ENCODE assay signal across 25 cellular contexts in genomic region chr11:119566299-119566698, GRCh38.
"Had no signal": no experiment of that assay in that cellular context is flagged by ENCODE, and none has a peak within 500 bp of the region (broad histone marks: within the 10 kb centered on the region; RNA-seq: fewer than 3 reads in every experiment).

No MANE protein-coding gene starts in this region.

- H3K27ac ChIP-seq: ascending aorta, Peyer's patch, RWPE1 had no signal

- DNase-seq: activated CD4-positive, alpha-beta T cell treated with anti-CD3 and anti-CD28 coated beads for 48 hours; activated CD4-positive, alpha-beta T cell treated with anti-CD3 and anti-CD28 coated beads, Interleukin-2, amount 50 U/mL, for 4 hours; activated CD4-positive, CD25-positive, alpha-beta regulatory T cell treated with anti-CD3 and anti-CD28 coated beads, Interleukin-2, amount 50 U/mL, for 72 hours; activated CD8-positive, alpha-beta memory T cell treated with anti-CD3 and anti-CD28 coated beads, Interleukin-2, amount 10 ng/mL, durations not matched to agents 7 days and 5 days; activated CD8-positive, alpha-beta T cell treated with anti-CD3 and anti-CD28 coated beads, Interleukin-2, amount 10 ng/mL, durations not matched to agents 7 days and 5 days; activated effector memory CD4-positive, alpha-beta T cell treated with anti-CD3 and anti-CD28 coated beads, Interleukin-2, amount 50 U/mL, for 16 hours; activated naive CD4-positive, alpha-beta T cell treated with Interleukin-2 at 50 U/mL for 16 hours; activated naive CD8-positive, alpha-beta T cell treated with anti-CD3 and anti-CD28 coated beads, Interleukin-2, amount 50 U/mL, for 24 hours; activated T-cell treated with anti-CD3 and anti-CD28 coated beads, Interleukin-2, amount 50 U/mL, for 4 hours; amniotic stem cell; IMR-90; Kasumi-1; KBM-7; NCI-H1105 treated with DMSO at 0.1 percent for 48 hours; NCI-H1436 treated with DMSO at 0.1 percent for 48 hours; NCI-H187; NCI-H2081; NCI-H446; NCI-H524; Peyer's patch; SHP77 treated with DMSO at 0.1 percent for 48 hours had no signal

- H3K9me3 ChIP-seq: Peyer's patch had no signal

- ATAC-seq: activated CD8-positive, alpha-beta memory T cell treated with anti-CD3 and anti-CD28 coated beads, Interleukin-2, amount 10 ng/mL, durations not matched to agents 7 days and 5 days; activated CD8-positive, alpha-beta T cell treated with anti-CD3 and anti-CD28 coated beads, Interleukin-2, amount 10 ng/mL, durations not matched to agents 7 days and 5 days; activated naive CD4-positive, alpha-beta T cell treated with anti-CD3 and anti-CD28 coated beads, Interleukin-2, amount 50 U/mL, for 72 hours; activated naive CD8-positive, alpha-beta T cell treated with anti-CD3 and anti-CD28 coated beads, Interleukin-2, amount 50 U/mL, for 24 hours; activated T-cell treated with anti-CD3 and anti-CD28 coated beads, Interleukin-2, amount 50 U/mL, for 4 hours; WTC11 had no signal

- H3K4me1 ChIP-seq: ascending aorta had no signal

- H3K27me3 ChIP-seq: ascending aorta, Peyer's patch had no signal

- H3K4me3 ChIP-seq: ascending aorta, Peyer's patch had no signal

- H3K36me3 ChIP-seq: ascending aorta, Peyer's patch had no signal
